In genomic region chr11:115065314-115065713, GRCh38 we compare ENCODE assay signal across 3 cellular contexts.
"Had no signal": no experiment of that assay in that cellular context is flagged by ENCODE, and none has a peak within 500 bp of the region (broad histone marks: within the 10 kb centered on the region; RNA-seq: fewer than 3 reads in every experiment).

No MANE protein-coding gene starts in this region.

- DNase-seq: GDM1, GF-D8 had no signal

- H3K4me3 ChIP-seq: GM12878 had no signal

- ATAC-seq: GM12878 had no signal
